Comparison of ENCODE assay signal across 9 cellular contexts in the genomic region with DNA sequence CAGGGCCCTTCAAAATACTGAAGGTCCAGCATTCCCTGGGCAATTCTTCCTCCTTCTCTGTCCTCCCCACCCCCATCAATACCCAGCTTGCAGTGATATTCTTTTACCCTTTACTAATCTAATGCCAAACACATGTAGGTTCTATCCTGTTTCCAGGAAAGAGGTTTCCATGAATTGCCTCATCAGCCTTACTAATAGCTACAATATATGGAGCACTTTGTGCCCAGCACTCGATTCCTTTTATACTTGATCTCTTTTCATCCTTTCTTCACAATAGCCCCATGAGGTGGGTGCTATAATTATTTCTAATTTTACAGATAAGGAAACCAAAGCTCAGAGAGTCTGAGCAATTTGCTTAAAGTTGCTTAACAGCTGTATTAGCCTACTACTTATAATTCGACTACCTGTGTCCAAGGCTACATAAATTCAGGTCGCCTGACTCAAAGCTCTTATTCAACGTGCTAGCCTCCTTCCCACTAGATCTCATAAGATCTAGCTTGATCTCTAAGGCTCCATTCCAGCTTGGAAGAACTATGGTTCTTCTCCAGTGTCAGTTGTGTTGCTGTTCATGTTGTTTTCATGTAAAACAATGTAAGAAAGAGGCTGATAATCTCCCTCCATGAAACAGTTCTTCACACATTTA.
DNase-seq lines count a peak whose midpoint lies in the region; ATAC-seq, FAIRE-seq and TF ChIP-seq lines count a peak whose summit lies in the region.
"Had no signal": no experiment of that assay in that cellular context is flagged by ENCODE, and none has a peak within 500 bp of the region (broad histone marks: within the 10 kb centered on the region; RNA-seq: fewer than 3 reads in every experiment).

No MANE protein-coding gene starts in this region.

- H2AFZ ChIP-seq in ACC112 (ENCODE audit: low read length, unreplicated experiment) = no peak overlapping the region

- peak overlapping the region; percentile 98 for H3K27ac ChIP-seq in ACC112 (ENCODE audit: low read depth, low read length)

- intact Hi-C loops in activated T-helper 1 cell treated with anti-CD3 and anti-CD28 coated beads, Interleukin-12 subunit alpha, Interleukin-12 subunit beta, Interleukin-2, Interleukin-4 antibody, amounts not matched to agents 30 ng/mL and 10 ng/mL and 1 ng/mL, durations not matched to agents 14 hours and 24 hours and 36 hours (cut with micrococcal nuclease) = loop anchor here (5.0 to 10.0 kb wide), 3 partner anchors 35 to 295 kb away; partner anchors contain the start of gene PGRMC2

- H3K4me1 Mint-ChIP-seq in activated naive CD8-positive, alpha-beta T cell (ENCODE audit: low read depth) = peaks cover 16% of the 10 kb centered on the region
- peaks cover 30% of the 10 kb centered on the region for H3K4me1 Mint-ChIP-seq in activated T-helper 1 cell treated with anti-CD3 and anti-CD28 coated beads, Interleukin-12 subunit alpha, Interleukin-12 subunit beta, Interleukin-2, Interleukin-4 antibody, amounts not matched to agents 30 ng/mL and 10 ng/mL and 1 ng/mL, durations not matched to agents 14 hours and 24 hours and 36 hours (ENCODE audit: low read depth)

- peaks cover 3% of the 10 kb centered on the region for H3K27me3 Mint-ChIP-seq in activated naive CD8-positive, alpha-beta T cell
- H3K27me3 Mint-ChIP-seq in activated T-helper 1 cell treated with anti-CD3 and anti-CD28 coated beads, Interleukin-12 subunit alpha, Interleukin-12 subunit beta, Interleukin-2, Interleukin-4 antibody, amounts not matched to agents 30 ng/mL and 10 ng/mL and 1 ng/mL, durations not matched to agents 14 hours and 24 hours and 36 hours (ENCODE audit: insufficient read depth) = peaks cover 5% of the 10 kb centered on the region

- H3K4me1 ChIP-seq in ACC112 (ENCODE audit: control insufficient read depth, insufficient read depth, low read length, unreplicated experiment) = peaks cover 72% of the 10 kb centered on the region

- H3K79me2 ChIP-seq in ACC112 (ENCODE audit: control insufficient read depth, insufficient read depth, low read length, unreplicated experiment) = no peaks in the 10 kb centered on the region

- H3K36me3 ChIP-seq in ACC112 (ENCODE audit: insufficient read depth, low read length) = 0 out of 2 replicates have a peak, but pooled peaks cover 5% of the 10 kb centered on the region

- H3K27me3 ChIP-seq in ACC112 (ENCODE audit: insufficient read depth, low read length) = no peaks in the 10 kb centered on the region

- DNase-seq in kidney tubule cell (ENCODE audit: low spot score) = peak; percentile 27
- no peak for DNase-seq in activated CD8-positive, alpha-beta memory T cell treated with anti-CD3 and anti-CD28 coated beads for 24 hours
- DNase-seq in D721Med (ENCODE audit: insufficient read length, low spot score) = no peak
- no peak for DNase-seq in activated effector memory CD4-positive, alpha-beta T cell treated with anti-CD3 and anti-CD28 coated beads, Interleukin-2, amount 50 U/mL, for 16 hours
- DNase-seq in activated T-helper 1 cell treated with anti-CD3 and anti-CD28 coated beads, Interleukin-12 subunit alpha, Interleukin-12 subunit beta, Interleukin-2, Interleukin-4 antibody, amounts not matched to agents 30 ng/mL and 10 ng/mL and 1 ng/mL, durations not matched to agents 14 hours and 24 hours and 36 hours (ENCODE audit: low spot score) = no peak
- DNase-seq: activated T-cell treated with anti-CD3 and anti-CD28 coated beads, Interleukin-2, amount 50 U/mL, for 1 hour had no signal

- no peaks in the 10 kb centered on the region for H3K36me3 Mint-ChIP-seq in activated naive CD8-positive, alpha-beta T cell
- H3K36me3 Mint-ChIP-seq in activated T-helper 1 cell treated with anti-CD3 and anti-CD28 coated beads, Interleukin-12 subunit alpha, Interleukin-12 subunit beta, Interleukin-2, Interleukin-4 antibody, amounts not matched to agents 30 ng/mL and 10 ng/mL and 1 ng/mL, durations not matched to agents 14 hours and 24 hours and 36 hours (ENCODE audit: low read depth) = peaks cover 4% of the 10 kb centered on the region

- TF ChIP-seq CTCF in D721Med (IDR thresholded peaks at IDR 0.05; ENCODE audit: insufficient read depth, missing control alignments) = no peak

- H3K4me3 Mint-ChIP-seq in activated naive CD8-positive, alpha-beta T cell = no peak overlapping the region
- H3K4me3 Mint-ChIP-seq in activated T-helper 1 cell treated with anti-CD3 and anti-CD28 coated beads, Interleukin-12 subunit alpha, Interleukin-12 subunit beta, Interleukin-2, Interleukin-4 antibody, amounts not matched to agents 30 ng/mL and 10 ng/mL and 1 ng/mL, durations not matched to agents 14 hours and 24 hours and 36 hours = no peak overlapping the region

- H3K9me3 Mint-ChIP-seq in activated naive CD8-positive, alpha-beta T cell (ENCODE audit: low read depth) = no peaks in the 10 kb centered on the region
- H3K9me3 Mint-ChIP-seq in activated T-helper 1 cell treated with anti-CD3 and anti-CD28 coated beads, Interleukin-12 subunit alpha, Interleukin-12 subunit beta, Interleukin-2, Interleukin-4 antibody, amounts not matched to agents 30 ng/mL and 10 ng/mL and 1 ng/mL, durations not matched to agents 14 hours and 24 hours and 36 hours = peaks cover 5% of the 10 kb centered on the region

- H3K27ac Mint-ChIP-seq in activated naive CD8-positive, alpha-beta T cell = peak overlapping the region; percentile 12
- H3K27ac Mint-ChIP-seq in activated T-helper 1 cell treated with anti-CD3 and anti-CD28 coated beads, Interleukin-12 subunit alpha, Interleukin-12 subunit beta, Interleukin-2, Interleukin-4 antibody, amounts not matched to agents 30 ng/mL and 10 ng/mL and 1 ng/mL, durations not matched to agents 14 hours and 24 hours and 36 hours = no peak overlapping the region

- ATAC-seq in HG02610 (IDR thresholded peaks at IDR 0.05; ENCODE audit: unreplicated experiment) = peak; percentile 2

- H3K4me3 ChIP-seq in ACC112 (ENCODE audit: low read depth, low read length) = peak overlapping the region; percentile 40; the same call in 1 of the 2 replicates

- no peak for FAIRE-seq in D721Med (lab: Jason Lieb, UNC)
